In the genomic region with DNA sequence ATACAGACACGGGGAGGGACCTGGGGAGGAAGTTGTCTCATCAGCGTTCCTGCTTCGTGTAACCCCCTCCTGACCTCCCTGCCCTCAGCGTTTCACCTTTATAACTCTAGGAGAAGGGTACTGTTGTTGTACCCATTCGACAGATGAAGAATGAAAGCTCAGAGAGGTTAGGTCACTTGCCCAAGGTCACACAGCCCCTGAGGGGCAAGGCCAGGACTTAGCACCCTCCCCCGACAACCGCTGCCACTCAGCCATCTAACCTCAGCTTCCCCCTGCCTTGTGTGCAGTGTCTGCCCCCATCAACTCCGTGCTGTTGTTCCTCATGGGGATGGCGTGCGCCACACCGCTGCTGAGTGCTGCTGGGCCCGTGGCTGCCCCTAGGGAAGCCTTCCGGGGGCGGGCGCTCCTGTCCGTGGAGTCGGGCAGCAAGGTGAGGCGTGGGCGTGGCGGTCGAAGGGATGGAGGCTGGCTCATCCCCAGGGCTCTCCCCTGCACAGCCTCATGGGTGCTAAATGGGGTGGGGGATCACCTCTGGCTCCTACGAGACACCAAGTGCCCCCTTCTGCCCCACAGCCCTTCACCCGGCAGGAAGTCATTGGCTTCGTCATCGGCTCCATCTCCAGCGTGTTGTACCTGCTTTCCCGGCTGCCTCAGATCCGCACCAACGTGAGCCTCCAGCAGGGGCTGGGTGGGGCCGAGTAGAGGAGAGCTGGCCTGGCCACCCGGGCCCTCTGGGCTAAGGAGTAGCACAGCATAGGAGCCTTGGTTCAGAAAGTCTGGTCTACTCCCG, we compare ENCODE assay signal across 1 cellular context.
TF ChIP-seq lines count a peak whose summit lies in the region.

No MANE protein-coding gene starts in this region.

TF ChIP-seq in HepG2, 621 proteins besides CTCF, POLR2A, EP300 and RAD21 (continued from another document):
- TF ChIP-seq, protein P1, sequence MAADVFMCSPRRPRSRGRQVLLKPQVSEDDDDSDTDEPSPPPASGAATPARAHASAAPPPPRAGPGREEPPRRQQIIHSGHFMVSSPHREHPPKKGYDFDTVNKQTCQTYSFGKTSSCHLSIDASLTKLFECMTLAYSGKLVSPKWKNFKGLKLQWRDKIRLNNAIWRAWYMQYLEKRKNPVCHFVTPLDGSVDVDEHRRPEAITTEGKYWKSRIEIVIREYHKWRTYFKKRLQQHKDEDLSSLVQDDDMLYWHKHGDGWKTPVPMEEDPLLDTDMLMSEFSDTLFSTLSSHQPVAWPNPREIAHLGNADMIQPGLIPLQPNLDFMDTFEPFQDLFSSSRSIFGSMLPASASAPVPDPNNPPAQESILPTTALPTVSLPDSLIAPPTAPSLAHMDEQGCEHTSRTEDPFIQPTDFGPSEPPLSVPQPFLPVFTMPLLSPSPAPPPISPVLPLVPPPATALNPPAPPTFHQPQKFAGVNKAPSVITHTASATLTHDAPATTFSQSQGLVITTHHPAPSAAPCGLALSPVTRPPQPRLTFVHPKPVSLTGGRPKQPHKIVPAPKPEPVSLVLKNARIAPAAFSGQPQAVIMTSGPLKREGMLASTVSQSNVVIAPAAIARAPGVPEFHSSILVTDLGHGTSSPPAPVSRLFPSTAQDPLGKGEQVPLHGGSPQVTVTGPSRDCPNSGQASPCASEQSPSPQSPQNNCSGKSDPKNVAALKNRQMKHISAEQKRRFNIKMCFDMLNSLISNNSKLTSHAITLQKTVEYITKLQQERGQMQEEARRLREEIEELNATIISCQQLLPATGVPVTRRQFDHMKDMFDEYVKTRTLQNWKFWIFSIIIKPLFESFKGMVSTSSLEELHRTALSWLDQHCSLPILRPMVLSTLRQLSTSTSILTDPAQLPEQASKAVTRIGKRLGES (CRISPR knock-in tag; IDR thresholded peaks at IDR 0.05; ENCODE audit: borderline replicate concordance) = no peak
TF ChIP-seq in HepG2: peak in this region for 5.
